Comparison of ENCODE assay signal across 9 cellular contexts in genomic region chr19:2607712-2608601, GRCh38.
DNase-seq lines count a peak whose midpoint lies in the region; ATAC-seq and TF ChIP-seq lines count a peak whose summit lies in the region.
"Had no signal": no experiment of that assay in that cellular context is flagged by ENCODE, and none has a peak within 500 bp of the region (broad histone marks: within the 10 kb centered on the region; RNA-seq: fewer than 3 reads in every experiment).

No MANE protein-coding gene starts in this region.

- H3K36me3 ChIP-seq in NT2/D1 (ENCODE audit: insufficient read depth, insufficient read length, low read length) = peaks cover 5% of the 10 kb centered on the region
- no peaks in the 10 kb centered on the region for H3K36me3 ChIP-seq in colonic mucosa

- H3K4me1 Mint-ChIP-seq in glutamatergic neuron (ENCODE audit: low read depth, unreplicated experiment) = peaks cover 6% of the 10 kb centered on the region

- TF ChIP-seq CTCF in colonic mucosa (IDR thresholded peaks at IDR 0.05) = no peak
- no peak for TF ChIP-seq CTCF in glutamatergic neuron (IDR thresholded peaks at IDR 0.05; ENCODE audit: partially characterized antibody, unreplicated experiment)

- H3K9me3 ChIP-seq in NT2/D1 (ENCODE audit: insufficient read depth, low read length) (peaks cover 6% of the 10 kb centered on the region; the same call in 1 of the 2 replicates), colonic mucosa (no peaks in the 10 kb centered on the region)

- H3K27me3 Mint-ChIP-seq in glutamatergic neuron (ENCODE audit: unreplicated experiment) = peaks cover 4% of the 10 kb centered on the region

- no peak overlapping the region for H3K27ac Mint-ChIP-seq in glutamatergic neuron (ENCODE audit: unreplicated experiment)

- H3K9ac ChIP-seq in NT2/D1 (ENCODE audit: insufficient read length, low read depth) = peak overlapping the region; percentile 44
- H3K9ac ChIP-seq in colonic mucosa (ENCODE audit: low read depth in 2 of 2, low read length in 2 of 2) = no peak overlapping the region

- DNase-seq in cardiac septum (ENCODE audit: low spot score) (peak; percentile 58), left ventricle myocardium superior (no peak), NT2/D1 (ENCODE audit: low read depth, low spot score) (no peak), colonic mucosa (no peak), NCI-H526 (lab: John Stamatoyannopoulos, UW) (no peak), glutamatergic neuron (no peak)
- DNase-seq in activated gamma-delta T cell treated with anti-CD3 and anti-CD28 coated beads, Interleukin-2, amount 50 U/mL, for 16 hours (ENCODE audit: low read depth) = peak; percentile 85
- DNase-seq in stimulated activated CD4-positive, alpha-beta T cell treated with anti-CD3 and anti-CD28 coated beads, Interleukin-4, amount 100 ng/mL, for 4 hours = peak; percentile 86 to 96

- intact Hi-C loops in cardiac septum (cut with DNase I) = no loop called here
- intact Hi-C loops in left ventricle myocardium superior (cut with micrococcal nuclease) = no loop called here
- intact Hi-C loops in colonic mucosa (cut with DNase I) = no loop called here

- no peaks in the 10 kb centered on the region for H3K36me3 Mint-ChIP-seq in glutamatergic neuron (ENCODE audit: unreplicated experiment)

- no peak overlapping the region for H3K27ac ChIP-seq in colonic mucosa

- no peak overlapping the region for H3K4me3 Mint-ChIP-seq in glutamatergic neuron (ENCODE audit: unreplicated experiment)

- ATAC-seq in left ventricle myocardium superior = no peak

- no peak overlapping the region for H3K4me3 ChIP-seq in NT2/D1 (ENCODE audit: insufficient read length, low read depth)
- no peak overlapping the region for H3K4me3 ChIP-seq in colonic mucosa
- H3K4me3 ChIP-seq: lung had no signal

- peaks cover 6% of the 10 kb centered on the region for H3K4me1 ChIP-seq in NT2/D1 (ENCODE audit: insufficient read depth, insufficient read length)
- no peaks in the 10 kb centered on the region for H3K4me1 ChIP-seq in colonic mucosa

- H3K27me3 ChIP-seq in NT2/D1 (ENCODE audit: insufficient read depth, insufficient read length) (no peaks in the 10 kb centered on the region), colonic mucosa (no peaks in the 10 kb centered on the region)

- H3K9me3 Mint-ChIP-seq in glutamatergic neuron (ENCODE audit: unreplicated experiment) = peaks cover 5% of the 10 kb centered on the region

Comparison
In these comparisons a context has a peak if more than half of its experiments do, and no peak if none do; other contexts are left out.
1. DNase-seq: peak in cardiac septum (single experiment), activated gamma-delta T cell treated with anti-CD3 and anti-CD28 coated beads, Interleukin-2, amount 50 U/mL, for 16 hours (single experiment) and stimulated activated CD4-positive, alpha-beta T cell treated with anti-CD3 and anti-CD28 coated beads, Interleukin-4, amount 100 ng/mL, for 4 hours (2 of 2); none in left ventricle myocardium superior (single experiment), NT2/D1 (single experiment), colonic mucosa (single experiment), NCI-H526 (0 of 2) and glutamatergic neuron (single experiment).